Comparison of ENCODE assay signal across 21 cellular contexts in the genomic region with DNA sequence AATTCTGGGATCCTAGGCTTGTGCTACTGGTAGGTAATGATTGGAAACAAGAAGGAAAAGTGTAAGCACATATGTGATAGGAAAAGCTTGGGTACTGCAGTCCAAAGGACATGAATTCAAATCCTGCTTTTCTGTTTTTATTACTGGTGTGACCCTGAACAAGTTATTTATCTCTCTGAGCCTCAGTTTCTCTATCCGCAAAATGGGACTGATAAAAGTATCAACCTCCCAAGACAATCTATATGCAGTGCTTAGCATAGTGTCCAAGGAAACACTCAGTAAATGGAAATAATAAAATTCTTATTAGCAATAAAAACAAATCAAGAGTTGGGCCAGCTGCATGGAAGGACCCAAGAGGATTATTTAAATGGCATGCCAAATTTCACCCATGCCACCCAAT.
DNase-seq lines count a peak whose midpoint lies in the region; ATAC-seq, FAIRE-seq and TF ChIP-seq lines count a peak whose summit lies in the region.
"Had no signal": no experiment of that assay in that cellular context is flagged by ENCODE, and none has a peak within 500 bp of the region (broad histone marks: within the 10 kb centered on the region; RNA-seq: fewer than 3 reads in every experiment).

No MANE protein-coding gene starts in this region.

- TF ChIP-seq RAD21 in HepG2 (CRISPR knock-in tag; IDR thresholded peaks at IDR 0.05), result no peak

- H2AFZ ChIP-seq in HepG2 (ENCODE audit: low read length), result no peak overlapping the region
- H2AFZ ChIP-seq: GM23338 had no signal

- intact Hi-C loops in HepG2 (cut with micrococcal nuclease; ENCODE audit: unreplicated experiment) (no loop called here), right lobe of liver (cut with DNase I) (no loop called here)

- H3K36me3 Mint-ChIP-seq in IgD-negative memory B cell, result peaks cover 9% of the 10 kb centered on the region
- peaks cover 77% of the 10 kb centered on the region for H3K36me3 Mint-ChIP-seq in WTC11
- H3K36me3 Mint-ChIP-seq in memory B cell, result peaks cover 30% of the 10 kb centered on the region

- H3K9me3 ChIP-seq in HepG2 (ENCODE audit: low read length) (no peaks in the 10 kb centered on the region), right lobe of liver (no peaks in the 10 kb centered on the region)

- DNase-seq in HepG2 (ENCODE audit: low spot score) (no peak), right lobe of liver (no peak), WTC11 (ENCODE audit: low spot score) (no peak), memory B cell (ENCODE audit: low spot score in 2 of 2) (no peak), globus pallidus (ENCODE audit: low spot score) (no peak), NCI-H1694 treated with DMSO at 0.1 percent for 48 hours (lab: John Stamatoyannopoulos, UW) (no peak)
- DNase-seq: C1 segment of cervical spinal cord; Calu3; CD4-positive, alpha-beta memory T cell; COR-L47; DMS53; DMS79 treated with DMSO at 0.1 percent for 48 hours; GF-D8; H9 had no signal

- in situ Hi-C loops in HepG2 (cut with HindIII; ENCODE audit: extremely low pct_ligation_motif_present, low pct_unique_long_range_greater_than_20kb), result no loop called here

- TF ChIP-seq CTCF in HepG2 (CRISPR knock-in tag; IDR thresholded peaks at IDR 0.05), result no peak
- TF ChIP-seq CTCF in right lobe of liver (IDR thresholded peaks at IDR 0.05), result no peak
- no peak for TF ChIP-seq CTCF in WTC11 (IDR thresholded peaks at IDR 0.05)

- peaks cover 26% of the 10 kb centered on the region for H3K79me2 ChIP-seq in HepG2 (ENCODE audit: insufficient read depth, low read length)

- TF ChIP-seq POLR2A in HepG2 (IDR thresholded peaks at IDR 0.05; ENCODE audit: insufficient read depth in 1 of 2, low read depth in 2 of 2, low read length in 2 of 2), result no peak
- TF ChIP-seq POLR2A in right lobe of liver (IDR thresholded peaks at IDR 0.05), result no peak

- H3K4me3 ChIP-seq in HepG2 (replicated peaks in 1 of 3; ENCODE audit: insufficient read depth in 1 of 3, low read depth in 2 of 3, low read length in 3 of 3), result no peak overlapping the region
- H3K4me3 ChIP-seq in right lobe of liver, result no peak overlapping the region
- H3K4me3 ChIP-seq: GM23338 had no signal

- ATAC-seq in HepG2, result no peak
- no peak for ATAC-seq in right lobe of liver
- ATAC-seq in WTC11, result no peak
- no peak for ATAC-seq in memory B cell (ENCODE audit: low read depth)
- no peak for ATAC-seq in GM18511 (IDR thresholded peaks at IDR 0.05; ENCODE audit: unreplicated experiment)
- ATAC-seq: GM23338, HCT116 had no signal

- no peak overlapping the region for H3K4me2 ChIP-seq in HepG2 (ENCODE audit: low read depth, low read length)
- H3K4me2 ChIP-seq: GM23338 had no signal

- H4K20me1 ChIP-seq in HepG2 (ENCODE audit: insufficient read depth, low read length), result peaks cover 63% of the 10 kb centered on the region

- H3K27ac ChIP-seq in HepG2 (ENCODE audit: extremely low read length, insufficient read depth, low read length), result no peak overlapping the region
- no peak overlapping the region for H3K27ac ChIP-seq in right lobe of liver
- H3K27ac ChIP-seq: 22Rv1 had no signal

- peaks cover 31% of the 10 kb centered on the region for H3K4me1 ChIP-seq in HepG2 (ENCODE audit: insufficient read depth, low read length)
- H3K4me1 ChIP-seq in right lobe of liver, result peaks cover 0 to 20% (median 5%) of the 10 kb centered on the region in 4 donors

- POLR2A ChIA-PET in HepG2 (lab: Yijun Ruan, JAX), result no interaction called here
- POLR2A ChIA-PET in WTC11 (lab: Charles Lee), result interaction anchor here (0.6 kb wide), 1 partner anchor 167 kb away, joined by 3 read pairs; no protein-coding TSS in a partner anchor

- H3K9ac ChIP-seq in HepG2 (ENCODE audit: insufficient read depth, low read depth, low read length), result no peak overlapping the region

- CTCF ChIA-PET in HepG2 (lab: Yijun Ruan, JAX; ENCODE audit: low intra/inter-chr PET ratio, low total read pairs), result no interaction called here
- CTCF ChIA-PET in WTC11 (lab: Charles Lee), result no interaction called here

- H3K9me3 Mint-ChIP-seq in IgD-negative memory B cell (no peaks in the 10 kb centered on the region), WTC11 (no peaks in the 10 kb centered on the region), memory B cell (no peaks in the 10 kb centered on the region)
- H3K9me3 Mint-ChIP-seq: CD4-positive, alpha-beta memory T cell; GM23338; H9 had no signal

- H3K27me3 ChIP-seq in HepG2 (ENCODE audit: control insufficient read depth in 1 of 2, insufficient read depth in 2 of 2, low read length in 2 of 2) (no peaks in the 10 kb centered on the region), right lobe of liver (no peaks in the 10 kb centered on the region)

- no peak for FAIRE-seq in HepG2 (lab: Jason Lieb, UNC)
- FAIRE-seq: A204.1 had no signal

- H3K4me1 Mint-ChIP-seq in IgD-negative memory B cell, result peaks cover 0 to 3% (median 0%) of the 10 kb centered on the region in 3 donors
- peaks cover 9% of the 10 kb centered on the region for H3K4me1 Mint-ChIP-seq in WTC11
- H3K4me1 Mint-ChIP-seq in memory B cell, result peaks cover 5% of the 10 kb centered on the region

- no peak for TF ChIP-seq EP300 in HepG2 (IDR thresholded peaks at IDR 0.05; ENCODE audit: low read depth in 2 of 2, low read length in 2 of 2)
- no peak for TF ChIP-seq EP300 in HepG2 (CRISPR knock-in tag; IDR thresholded peaks at IDR 0.05; ENCODE audit: borderline replicate concordance)

- BruUV-seq in HepG2 (replicated peaks; lab: Mats Ljungman, UMichigan), result no TSS peak

- H3K27ac Mint-ChIP-seq in IgD-negative memory B cell (peak overlapping the region in 2 of 3 donors; percentile 12 to 71), WTC11 (0 out of 2 replicates have a peak overlapping the region, but pooled peaks have one; percentile 57), memory B cell (peak overlapping the region; percentile 47)
- H3K27ac Mint-ChIP-seq: GM23338 had no signal

- WGBS in HepG2 (ENCODE audit: low lambda C conversion rate), result 100% methylated on average over 1 of the region's 1 CpG
- 100% methylated on average over 1 of the region's 1 CpG for WGBS in right lobe of liver (ENCODE audit: insufficient coverage, low coverage, low lambda C conversion rate, missing lambda C conversion rate)

- no peaks in the 10 kb centered on the region for H3K27me3 Mint-ChIP-seq in IgD-negative memory B cell
- H3K27me3 Mint-ChIP-seq in WTC11 (ENCODE audit: low read depth), result no peaks in the 10 kb centered on the region
- H3K27me3 Mint-ChIP-seq in memory B cell, result no peaks in the 10 kb centered on the region
- H3K27me3 Mint-ChIP-seq: B cell; CD4-positive, alpha-beta memory T cell had no signal

- H3K36me3 ChIP-seq in HepG2 (replicated peaks in 1 of 2; ENCODE audit: control insufficient read depth in 1 of 2, insufficient read depth in 2 of 2, low read length in 2 of 2), result peaks cover 65 to 95% of the 10 kb centered on the region in 2 experiments
- peaks cover 0 to 29% (median 11%) of the 10 kb centered on the region in 4 donors for H3K36me3 ChIP-seq in right lobe of liver

- no peak overlapping the region for H3K4me3 Mint-ChIP-seq in IgD-negative memory B cell
- no peak overlapping the region for H3K4me3 Mint-ChIP-seq in WTC11
- no peak overlapping the region for H3K4me3 Mint-ChIP-seq in memory B cell
- H3K4me3 Mint-ChIP-seq: B cell; CD4-positive, alpha-beta memory T cell; GM23338; H9 had no signal

TF ChIP-seq in HepG2, 621 proteins besides CTCF, POLR2A, EP300 and RAD21 (continues in another document):
- TF ChIP-seq ERF (CRISPR knock-in tag; IDR thresholded peaks at IDR 0.05) (0 out of 2 replicates have a peak, but pooled peaks have one; percentile 16), TOE1 (CRISPR knock-in tag; IDR thresholded peaks at IDR 0.05) (no peak), YEATS2 (CRISPR knock-in tag; IDR thresholded peaks at IDR 0.05; ENCODE audit: borderline replicate concordance) (0 out of 2 replicates have a peak, but pooled peaks have one; percentile 25), MTF1 (CRISPR knock-in tag; IDR thresholded peaks at IDR 0.05) (no peak), ATF1 (CRISPR knock-in tag; IDR thresholded peaks at IDR 0.05) (no peak), ZBTB8A (CRISPR knock-in tag; IDR thresholded peaks at IDR 0.05; ENCODE audit: borderline replicate concordance, low read depth) (no peak), ZNF180 (CRISPR knock-in tag; IDR thresholded peaks at IDR 0.05; ENCODE audit: borderline replicate concordance, low read depth) (no peak), ZNF629 (CRISPR knock-in tag; conservative IDR thresholded peaks at IDR 0.05) (peak; percentile 83)
- TF ChIP-seq, protein P1, sequence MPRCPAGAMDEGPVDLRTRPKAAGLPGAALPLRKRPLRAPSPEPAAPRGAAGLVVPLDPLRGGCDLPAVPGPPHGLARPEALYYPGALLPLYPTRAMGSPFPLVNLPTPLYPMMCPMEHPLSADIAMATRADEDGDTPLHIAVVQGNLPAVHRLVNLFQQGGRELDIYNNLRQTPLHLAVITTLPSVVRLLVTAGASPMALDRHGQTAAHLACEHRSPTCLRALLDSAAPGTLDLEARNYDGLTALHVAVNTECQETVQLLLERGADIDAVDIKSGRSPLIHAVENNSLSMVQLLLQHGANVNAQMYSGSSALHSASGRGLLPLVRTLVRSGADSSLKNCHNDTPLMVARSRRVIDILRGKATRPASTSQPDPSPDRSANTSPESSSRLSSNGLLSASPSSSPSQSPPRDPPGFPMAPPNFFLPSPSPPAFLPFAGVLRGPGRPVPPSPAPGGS (CRISPR knock-in tag; IDR thresholded peaks at IDR 0.05), result no peak

TF ChIP-seq in WTC11, 78 proteins besides CTCF, POLR2A, EP300 and RAD21:
- TF ChIP-seq CREB1 (CRISPR knock-in tag; IDR thresholded peaks at IDR 0.05), result no peak
- no peak for TF ChIP-seq RORB (CRISPR knock-in tag; IDR thresholded peaks at IDR 0.05)
